1 cellular context compared by ENCODE assay signal in genomic region chr11:17700991-17701390, GRCh38.
TF ChIP-seq lines count a peak whose summit lies in the region.

No MANE protein-coding gene starts in this region.

TF ChIP-seq in K562, 482 proteins besides CTCF, POLR2A, EP300 and RAD21 (continued from another document):
- TF ChIP-seq POLR2G (IDR thresholded peaks at IDR 0.05; ENCODE audit: low read depth, low read length): no peak
- TF ChIP-seq SAFB (IDR thresholded peaks at IDR 0.05; ENCODE audit: borderline replicate concordance, low read depth, low read length): no peak
- TF ChIP-seq, protein P1, sequence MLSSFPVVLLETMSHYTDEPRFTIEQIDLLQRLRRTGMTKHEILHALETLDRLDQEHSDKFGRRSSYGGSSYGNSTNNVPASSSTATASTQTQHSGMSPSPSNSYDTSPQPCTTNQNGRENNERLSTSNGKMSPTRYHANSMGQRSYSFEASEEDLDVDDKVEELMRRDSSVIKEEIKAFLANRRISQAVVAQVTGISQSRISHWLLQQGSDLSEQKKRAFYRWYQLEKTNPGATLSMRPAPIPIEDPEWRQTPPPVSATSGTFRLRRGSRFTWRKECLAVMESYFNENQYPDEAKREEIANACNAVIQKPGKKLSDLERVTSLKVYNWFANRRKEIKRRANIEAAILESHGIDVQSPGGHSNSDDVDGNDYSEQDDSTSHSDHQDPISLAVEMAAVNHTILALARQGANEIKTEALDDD (IDR thresholded peaks at IDR 0.05): no peak
- TF ChIP-seq, protein P2, sequence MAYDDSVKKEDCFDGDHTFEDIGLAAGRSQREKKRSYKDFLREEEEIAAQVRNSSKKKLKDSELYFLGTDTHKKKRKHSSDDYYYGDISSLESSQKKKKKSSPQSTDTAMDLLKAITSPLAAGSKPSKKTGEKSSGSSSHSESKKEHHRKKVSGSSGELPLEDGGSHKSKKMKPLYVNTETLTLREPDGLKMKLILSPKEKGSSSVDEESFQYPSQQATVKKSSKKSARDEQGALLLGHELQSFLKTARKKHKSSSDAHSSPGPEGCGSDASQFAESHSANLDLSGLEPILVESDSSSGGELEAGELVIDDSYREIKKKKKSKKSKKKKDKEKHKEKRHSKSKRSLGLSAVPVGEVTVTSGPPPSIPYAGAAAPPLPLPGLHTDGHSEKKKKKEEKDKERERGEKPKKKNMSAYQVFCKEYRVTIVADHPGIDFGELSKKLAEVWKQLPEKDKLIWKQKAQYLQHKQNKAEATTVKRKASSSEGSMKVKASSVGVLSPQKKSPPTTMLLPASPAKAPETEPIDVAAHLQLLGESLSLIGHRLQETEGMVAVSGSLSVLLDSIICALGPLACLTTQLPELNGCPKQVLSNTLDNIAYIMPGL (CRISPR knock-in tag; IDR thresholded peaks at IDR 0.05): no peak
- no peak for TF ChIP-seq GABPB2 (CRISPR knock-in tag; conservative IDR thresholded peaks at IDR 0.05)
- no peak for TF ChIP-seq DACH1 (IDR thresholded peaks at IDR 0.05; ENCODE audit: partially characterized antibody)
- TF ChIP-seq PML (IDR thresholded peaks at IDR 0.05; ENCODE audit: low read length): no peak
- no peak for TF ChIP-seq NRF1 (conservative IDR thresholded peaks at IDR 0.05 in 1 of 2, IDR thresholded peaks at IDR 0.05 in 1 of 2)
- TF ChIP-seq CBFA2T2 (conservative IDR thresholded peaks at IDR 0.05): no peak
- TF ChIP-seq, protein P3, sequence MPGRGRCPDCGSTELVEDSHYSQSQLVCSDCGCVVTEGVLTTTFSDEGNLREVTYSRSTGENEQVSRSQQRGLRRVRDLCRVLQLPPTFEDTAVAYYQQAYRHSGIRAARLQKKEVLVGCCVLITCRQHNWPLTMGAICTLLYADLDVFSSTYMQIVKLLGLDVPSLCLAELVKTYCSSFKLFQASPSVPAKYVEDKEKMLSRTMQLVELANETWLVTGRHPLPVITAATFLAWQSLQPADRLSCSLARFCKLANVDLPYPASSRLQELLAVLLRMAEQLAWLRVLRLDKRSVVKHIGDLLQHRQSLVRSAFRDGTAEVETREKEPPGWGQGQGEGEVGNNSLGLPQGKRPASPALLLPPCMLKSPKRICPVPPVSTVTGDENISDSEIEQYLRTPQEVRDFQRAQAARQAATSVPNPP (IDR thresholded peaks at IDR 0.05; ENCODE audit: borderline replicate concordance, insufficient read depth, insufficient read length): no peak
- no peak for TF ChIP-seq MXD1 (CRISPR knock-in tag; IDR thresholded peaks at IDR 0.05; ENCODE audit: borderline replicate concordance, poor library complexity, severe bottlenecking)
